24 cellular contexts compared by ENCODE assay signal in the genomic region with DNA sequence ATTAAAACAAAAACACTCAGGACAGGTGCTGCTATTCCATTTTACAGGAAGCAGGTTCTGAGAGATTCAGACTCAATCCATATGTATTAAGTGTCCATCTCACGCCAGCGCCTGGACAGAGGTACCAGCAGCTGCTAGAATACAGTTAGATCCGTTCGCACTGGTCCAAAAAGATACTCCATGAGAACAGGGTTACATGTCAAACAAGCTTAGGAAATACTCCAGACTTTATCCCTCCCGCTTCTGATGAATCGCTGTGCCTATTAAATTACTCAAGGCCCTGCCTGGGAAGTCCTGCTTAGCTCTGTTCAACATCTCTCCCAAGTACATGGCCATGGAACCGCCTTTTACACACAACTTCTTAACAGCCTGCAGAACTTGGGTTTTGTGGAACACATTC. TPM values are rescaled to one million over a fixed set of nuclear protein-coding genes. Genes with fewer than 3 reads are reported as not detected.
DNase-seq lines count a peak whose midpoint lies in the region; ATAC-seq and TF ChIP-seq lines count a peak whose summit lies in the region.
"Had no signal": no experiment of that assay in that cellular context is flagged by ENCODE, and none has a peak within 500 bp of the region (broad histone marks: within the 10 kb centered on the region; RNA-seq: fewer than 3 reads in every experiment).

No MANE protein-coding gene starts in this region.

- 52 to 53% methylated on average over 7 of the region's 7 CpGs for WGBS in heart right ventricle, 2 donors

- no peaks in the 10 kb centered on the region for H3K36me3 ChIP-seq in heart right ventricle
- H3K36me3 ChIP-seq: brain microvascular endothelial cell, SJCRH30 had no signal

- H3K27ac Mint-ChIP-seq in nephron, result peak overlapping the region; percentile 70 to 89 (median 78)
- H3K27ac Mint-ChIP-seq: activated naive CD8-positive, alpha-beta T cell treated with anti-CD3 and anti-CD28 coated beads for 36 hours; activated T-helper 17 cell treated with anti-CD3 and anti-CD28 coated beads, Interleukin-2, amount 50 U/mL, for 72 hours; B cell; nephron progenitor cell; T-helper 17 cell had no signal

- intact Hi-C loops in Right ventricle myocardium inferior (cut with DNase I), result no loop called here
- intact Hi-C loops in cardiac septum (cut with DNase I), result loop anchor here (10.0 kb wide), 1 partner anchor 90 kb away; the partner anchor contains the start of gene CHST1
- intact Hi-C loops in heart right ventricle (cut with DNase I), result no loop called here

- TF ChIP-seq CTCF in heart right ventricle (IDR thresholded peaks at IDR 0.05) (no peak), nephron (IDR thresholded peaks at IDR 0.05; ENCODE audit: unreplicated experiment in 3 of 3) (no peak)

- H3K9me3 ChIP-seq in heart right ventricle, result no peaks in the 10 kb centered on the region
- H3K9me3 ChIP-seq: SJCRH30 had no signal

- peak overlapping the region in 9 of 10 donors; percentile 18 to 67 (median 33) for H3K27ac ChIP-seq in heart right ventricle
- H3K27ac ChIP-seq: brain microvascular endothelial cell, KMS-11, PC-9, SJCRH30, VCaP had no signal

- peaks cover 24% of the 10 kb centered on the region for H3K27me3 Mint-ChIP-seq in nephron (ENCODE audit: low read depth)

- ATAC-seq in Right ventricle myocardium inferior, result peak; percentile 23
- peak in 7 of 8 donors; percentile 6 to 42 (median 16) for ATAC-seq in heart right ventricle
- no peak for ATAC-seq in HG02885 (IDR thresholded peaks at IDR 0.05; ENCODE audit: poor library complexity, unreplicated experiment)
- no peak for ATAC-seq in GM18502 (IDR thresholded peaks at IDR 0.05; ENCODE audit: poor library complexity, unreplicated experiment)
- ATAC-seq: activated T-helper 17 cell treated with anti-CD3 and anti-CD28 coated beads, Interleukin-2, amount 50 U/mL, for 72 hours; T-helper 17 cell had no signal

- H3K36me3 Mint-ChIP-seq in nephron (ENCODE audit: low read depth), result no peaks in the 10 kb centered on the region
- H3K36me3 Mint-ChIP-seq: activated naive CD8-positive, alpha-beta T cell treated with anti-CD3 and anti-CD28 coated beads for 36 hours had no signal

- DNase-seq in Right ventricle myocardium inferior (ENCODE audit: missing footprints) (peak; percentile 45), cardiac septum (ENCODE audit: low spot score) (no peak), heart right ventricle (no peak), NCI-H446 (lab: John Stamatoyannopoulos, UW) (no peak)
- no peak for DNase-seq in activated CD4-positive, alpha-beta T cell treated with anti-CD3 and anti-CD28 coated beads, Interleukin-2, amount 50 U/mL, for 48 hours
- DNase-seq: activated CD4-positive, alpha-beta T cell treated with anti-CD3 and anti-CD28 coated beads, Interleukin-2, amount 50 U/mL, for 1 hour; activated naive CD8-positive, alpha-beta T cell treated with anti-CD3 and anti-CD28 coated beads for 36 hours; cortex of kidney; DMS79; glutamatergic neuron; NCI-H1694; nephron progenitor cell; PC-9; SJCRH30; stimulated activated CD4-positive, alpha-beta T cell treated with anti-CD3 and anti-CD28 coated beads, Interleukin-1b, Interleukin-23, amount 100 ng/mL, for 48 hours; T-helper 17 cell had no signal

- peak overlapping the region in 1 of 3 experiments; percentile 7 for H3K4me3 Mint-ChIP-seq in nephron
- H3K4me3 Mint-ChIP-seq: activated naive CD8-positive, alpha-beta T cell treated with anti-CD3 and anti-CD28 coated beads for 36 hours; activated T-helper 17 cell treated with anti-CD3 and anti-CD28 coated beads, Interleukin-2, amount 50 U/mL, for 72 hours; B cell; nephron progenitor cell; T-helper 17 cell had no signal

- no peaks in the 10 kb centered on the region for H3K9me3 Mint-ChIP-seq in nephron
- H3K9me3 Mint-ChIP-seq: activated naive CD8-positive, alpha-beta T cell treated with anti-CD3 and anti-CD28 coated beads for 36 hours; activated T-helper 17 cell treated with anti-CD3 and anti-CD28 coated beads, Interleukin-2, amount 50 U/mL, for 72 hours; nephron progenitor cell had no signal

- no peak overlapping the region for H3K4me3 ChIP-seq in heart right ventricle
- H3K4me3 ChIP-seq: PC-9, SJCRH30 had no signal

- H3K4me1 ChIP-seq in heart right ventricle, result peaks cover 2 to 27% (median 22%) of the 10 kb centered on the region in 9 donors
- H3K4me1 ChIP-seq: SJCRH30 had no signal

- H3K4me1 Mint-ChIP-seq in nephron, result peaks cover 46% of the 10 kb centered on the region
- H3K4me1 Mint-ChIP-seq: activated naive CD8-positive, alpha-beta T cell treated with anti-CD3 and anti-CD28 coated beads for 36 hours; activated T-helper 17 cell treated with anti-CD3 and anti-CD28 coated beads, Interleukin-2, amount 50 U/mL, for 72 hours; B cell had no signal

- no peaks in the 10 kb centered on the region for H3K27me3 ChIP-seq in heart right ventricle
- H3K27me3 ChIP-seq: brain microvascular endothelial cell had no signal

RNA-seq across cellular contexts. Expression of gene SLC35C1, which starts 50.2 kb away (rescaled TPM):
- total RNA-seq in Right ventricle myocardium inferior (6.0 TPM), cardiac septum (7.5 TPM), heart right ventricle (1 to 10 TPM; 4.5 to 9.6 (median 6.1) TPM)
- polyA plus RNA-seq in heart right ventricle, result 10 to 100 TPM in 1 of 2 donors, 1 to 10 TPM in 1; 5.2 to 14.1 TPM

Comparison
In these comparisons a context has a peak if more than half of its experiments do, and no peak if none do; other contexts are left out.
1. ATAC-seq: peak in Right ventricle myocardium inferior (single experiment) and heart right ventricle (7 of 8); none in HG02885 (single experiment) and GM18502 (single experiment).